8 cellular contexts compared by ENCODE assay signal in genomic region chr15:58988011-58988785, GRCh38. TPM values are rescaled to one million over a fixed set of nuclear protein-coding genes. Genes with fewer than 3 reads are reported as not detected.
DNase-seq lines count a peak whose midpoint lies in the region; ATAC-seq and TF ChIP-seq lines count a peak whose summit lies in the region.

No MANE protein-coding gene starts in this region.

- no peaks in the 10 kb centered on the region for H3K27me3 ChIP-seq in ascending aorta
- H3K27me3 ChIP-seq in rectal smooth muscle tissue (ENCODE audit: control insufficient read depth, insufficient read depth, low read length), result no peaks in the 10 kb centered on the region

- H3K4me1 Mint-ChIP-seq in T-cell, result peaks cover 45 to 51% (median 48%) of the 10 kb centered on the region in 3 donors

- H3K27me3 Mint-ChIP-seq in T-cell, result no peaks in the 10 kb centered on the region

- H3K36me3 Mint-ChIP-seq in T-cell, result peaks cover 11% of the 10 kb centered on the region

- intact Hi-C loops in ascending aorta (cut with DNase I), result loop anchor here (5.0 to 10.0 kb wide), 5 partner anchors 117 to 449 kb away; partner anchors contain the start of genes CCNB2, FAM81A and MYO1E

- no peak for TF ChIP-seq CTCF in ascending aorta (IDR thresholded peaks at IDR 0.05)

- peak overlapping the region; percentile 83 to 84 for H3K27ac ChIP-seq in ascending aorta
- H3K27ac ChIP-seq in rectal smooth muscle tissue (ENCODE audit: low read depth, low read length), result peak overlapping the region; percentile 88

- H3K9ac ChIP-seq in rectal smooth muscle tissue (ENCODE audit: low read length), result peak overlapping the region; percentile 97

- H3K36me3 ChIP-seq in ascending aorta, result peaks cover 0 to 6% of the 10 kb centered on the region in 2 donors
- H3K36me3 ChIP-seq in rectal smooth muscle tissue (ENCODE audit: control insufficient read depth, insufficient read depth, low read length), result no peaks in the 10 kb centered on the region

- H3K4me3 ChIP-seq in ascending aorta (peak overlapping the region; percentile 76 to 96), rectal smooth muscle tissue (ENCODE audit: low read length) (peak overlapping the region; percentile 97)

- peak overlapping the region; percentile 93 to 94 for H3K27ac Mint-ChIP-seq in T-cell

- ATAC-seq in GM21717 (IDR thresholded peaks at IDR 0.05; ENCODE audit: unreplicated experiment) (peak; percentile 36), T-cell (replicated peaks in 1 of 4) (peak; percentile 53 to 57 (median 56))

- H3K9me3 Mint-ChIP-seq in T-cell, result no peaks in the 10 kb centered on the region

- H3K4me1 ChIP-seq in ascending aorta (peaks cover 0 to 3% of the 10 kb centered on the region in 2 donors), rectal smooth muscle tissue (ENCODE audit: control insufficient read depth, insufficient read depth, low read length) (peaks cover 2% of the 10 kb centered on the region)

- peak overlapping the region; percentile 91 to 94 (median 91) for H3K4me3 Mint-ChIP-seq in T-cell

- H3K9me3 ChIP-seq in ascending aorta, result no peaks in the 10 kb centered on the region

- CTCF ChIA-PET in T-cell (lab: Charles Lee), result interaction anchor here in 1 of 2 donors (0.6 to 1.2 kb wide), 2 partner anchors 8 to 537 kb away, joined by 3 to 4 read pairs; no protein-coding TSS in a partner anchor

- DNase-seq in GDM1 (lab: John Stamatoyannopoulos, UW) (peak; percentile 49), KG1 (lab: John Stamatoyannopoulos, UW) (peak; percentile 88), T-cell (peak in 32 of 34 experiments; percentile 3 to 65 (median 32)), ascending aorta (ENCODE audit: low spot score in 2 of 2) (peak in 1 of 2 donors; percentile 81), hepatic stellate cell (ENCODE audit: low spot score) (peak; percentile 57), NCI-H1694 treated with DMSO at 0.1 percent for 48 hours (lab: John Stamatoyannopoulos, UW) (no peak)

- POLR2A ChIA-PET in T-cell (lab: Charles Lee), result interaction anchor here in 1 of 2 donors (0.6 to 0.7 kb wide), 2 partner anchors 14 to 312 kb away, joined by 3 to 4 read pairs; no protein-coding TSS in a partner anchor

RNA-seq across cellular contexts. Expression of gene RNF111, which starts 0.7 kb away (rescaled TPM):
- total RNA-seq in T-cell, result 10 to 100 TPM; 45.8 to 57.3 (median 54.3) TPM
- total RNA-seq in ascending aorta, result 12.2 TPM

RNA-seq across cellular contexts. Expression of gene SLTM, which starts 54.7 kb away (rescaled TPM):
- 100 to 1,000 TPM; 129 to 172 (median 140) TPM for total RNA-seq in T-cell
- 109 TPM for total RNA-seq in ascending aorta
